In genomic region chr4:83152771-83153170, GRCh38 we compare ENCODE assay signal across 14 cellular contexts. TPM values are rescaled to one million over a fixed set of nuclear protein-coding genes. Genes with fewer than 3 reads are reported as not detected.
"Had no signal": no experiment of that assay in that cellular context is flagged by ENCODE, and none has a peak within 500 bp of the region (broad histone marks: within the 10 kb centered on the region; RNA-seq: fewer than 3 reads in every experiment).

No MANE protein-coding gene starts in this region.

- FAIRE-seq: astrocyte, frontal cortex, islet of Langerhans had no signal

- H3K4me3 ChIP-seq: colonic mucosa, heart right ventricle, left ventricle myocardium inferior, tibial nerve, vagina had no signal

- H3K27ac ChIP-seq: colonic mucosa, left ventricle myocardium inferior, tibial nerve, vagina, WERI-Rb-1 had no signal

- H3K36me3 ChIP-seq: colonic mucosa, heart right ventricle, left ventricle myocardium inferior, tibial nerve, vagina, WERI-Rb-1 had no signal

- H3K27me3 ChIP-seq: colonic mucosa, heart right ventricle, tibial nerve, vagina had no signal

- H3K4me1 ChIP-seq: colonic mucosa, left ventricle myocardium inferior, tibial nerve, vagina had no signal

- H3K9me3 ChIP-seq: colonic mucosa had no signal

- DNase-seq: activated CD4-positive, alpha-beta T cell treated with anti-CD3 and anti-CD28 coated beads for 48 hours; activated naive CD4-positive, alpha-beta T cell treated with anti-CD3 and anti-CD28 coated beads for 36 hours; colonic mucosa; effector CD4-positive, alpha-beta T cell; heart right ventricle; left ventricle myocardium inferior; retina; T1000; WERI-Rb-1 had no signal

RNA-seq across cellular contexts. Expression of gene PLAC8, which starts 38.2 kb away (rescaled TPM):
- total RNA-seq: vagina had no signal
